1 cellular context compared by ENCODE assay signal in the genomic region with DNA sequence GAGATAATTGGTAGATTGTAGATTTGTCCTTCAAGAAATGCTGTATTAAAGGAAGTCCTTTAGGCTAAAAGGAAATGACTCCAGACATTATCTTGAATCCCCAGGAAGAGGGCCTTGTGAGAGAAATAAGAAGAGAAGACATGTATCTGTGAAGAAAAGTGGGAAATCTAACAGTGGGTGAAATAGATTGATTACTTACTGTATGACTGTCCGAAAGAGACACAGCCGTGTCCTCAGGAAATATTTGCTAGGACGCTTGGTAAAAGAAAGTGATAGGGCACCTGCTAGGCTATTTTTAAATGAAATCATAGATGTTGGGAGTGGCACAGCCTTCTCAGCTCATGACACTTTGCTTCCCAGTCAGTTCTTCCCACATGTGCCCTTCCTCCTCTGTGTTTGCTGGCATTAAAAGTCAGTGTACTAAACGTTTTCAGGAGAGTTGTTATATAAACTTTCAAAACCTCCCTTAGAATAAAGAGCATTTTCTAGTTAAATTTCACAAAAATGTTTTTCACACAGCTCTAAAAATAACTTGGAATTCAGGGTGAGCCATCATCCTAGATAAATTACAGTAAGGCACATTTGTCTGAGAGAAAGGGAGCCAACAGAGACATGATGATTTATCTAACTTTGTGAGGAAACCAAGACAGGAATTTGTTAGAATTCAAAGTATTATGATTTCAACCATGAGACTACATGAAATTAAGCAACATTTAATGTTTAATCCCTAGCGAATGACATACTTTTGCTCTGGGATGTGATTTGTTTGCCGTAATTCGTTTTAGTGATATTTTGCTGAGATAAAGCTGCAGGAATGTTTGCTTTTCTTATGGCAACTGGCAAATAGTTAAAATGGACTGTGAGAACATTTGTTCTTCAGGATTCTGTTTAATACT.
TF ChIP-seq lines count a peak whose summit lies in the region.

No MANE protein-coding gene starts in this region.

TF ChIP-seq in GM23338, 12 proteins besides CTCF, POLR2A, EP300 and RAD21:
- TF ChIP-seq, protein P1, sequence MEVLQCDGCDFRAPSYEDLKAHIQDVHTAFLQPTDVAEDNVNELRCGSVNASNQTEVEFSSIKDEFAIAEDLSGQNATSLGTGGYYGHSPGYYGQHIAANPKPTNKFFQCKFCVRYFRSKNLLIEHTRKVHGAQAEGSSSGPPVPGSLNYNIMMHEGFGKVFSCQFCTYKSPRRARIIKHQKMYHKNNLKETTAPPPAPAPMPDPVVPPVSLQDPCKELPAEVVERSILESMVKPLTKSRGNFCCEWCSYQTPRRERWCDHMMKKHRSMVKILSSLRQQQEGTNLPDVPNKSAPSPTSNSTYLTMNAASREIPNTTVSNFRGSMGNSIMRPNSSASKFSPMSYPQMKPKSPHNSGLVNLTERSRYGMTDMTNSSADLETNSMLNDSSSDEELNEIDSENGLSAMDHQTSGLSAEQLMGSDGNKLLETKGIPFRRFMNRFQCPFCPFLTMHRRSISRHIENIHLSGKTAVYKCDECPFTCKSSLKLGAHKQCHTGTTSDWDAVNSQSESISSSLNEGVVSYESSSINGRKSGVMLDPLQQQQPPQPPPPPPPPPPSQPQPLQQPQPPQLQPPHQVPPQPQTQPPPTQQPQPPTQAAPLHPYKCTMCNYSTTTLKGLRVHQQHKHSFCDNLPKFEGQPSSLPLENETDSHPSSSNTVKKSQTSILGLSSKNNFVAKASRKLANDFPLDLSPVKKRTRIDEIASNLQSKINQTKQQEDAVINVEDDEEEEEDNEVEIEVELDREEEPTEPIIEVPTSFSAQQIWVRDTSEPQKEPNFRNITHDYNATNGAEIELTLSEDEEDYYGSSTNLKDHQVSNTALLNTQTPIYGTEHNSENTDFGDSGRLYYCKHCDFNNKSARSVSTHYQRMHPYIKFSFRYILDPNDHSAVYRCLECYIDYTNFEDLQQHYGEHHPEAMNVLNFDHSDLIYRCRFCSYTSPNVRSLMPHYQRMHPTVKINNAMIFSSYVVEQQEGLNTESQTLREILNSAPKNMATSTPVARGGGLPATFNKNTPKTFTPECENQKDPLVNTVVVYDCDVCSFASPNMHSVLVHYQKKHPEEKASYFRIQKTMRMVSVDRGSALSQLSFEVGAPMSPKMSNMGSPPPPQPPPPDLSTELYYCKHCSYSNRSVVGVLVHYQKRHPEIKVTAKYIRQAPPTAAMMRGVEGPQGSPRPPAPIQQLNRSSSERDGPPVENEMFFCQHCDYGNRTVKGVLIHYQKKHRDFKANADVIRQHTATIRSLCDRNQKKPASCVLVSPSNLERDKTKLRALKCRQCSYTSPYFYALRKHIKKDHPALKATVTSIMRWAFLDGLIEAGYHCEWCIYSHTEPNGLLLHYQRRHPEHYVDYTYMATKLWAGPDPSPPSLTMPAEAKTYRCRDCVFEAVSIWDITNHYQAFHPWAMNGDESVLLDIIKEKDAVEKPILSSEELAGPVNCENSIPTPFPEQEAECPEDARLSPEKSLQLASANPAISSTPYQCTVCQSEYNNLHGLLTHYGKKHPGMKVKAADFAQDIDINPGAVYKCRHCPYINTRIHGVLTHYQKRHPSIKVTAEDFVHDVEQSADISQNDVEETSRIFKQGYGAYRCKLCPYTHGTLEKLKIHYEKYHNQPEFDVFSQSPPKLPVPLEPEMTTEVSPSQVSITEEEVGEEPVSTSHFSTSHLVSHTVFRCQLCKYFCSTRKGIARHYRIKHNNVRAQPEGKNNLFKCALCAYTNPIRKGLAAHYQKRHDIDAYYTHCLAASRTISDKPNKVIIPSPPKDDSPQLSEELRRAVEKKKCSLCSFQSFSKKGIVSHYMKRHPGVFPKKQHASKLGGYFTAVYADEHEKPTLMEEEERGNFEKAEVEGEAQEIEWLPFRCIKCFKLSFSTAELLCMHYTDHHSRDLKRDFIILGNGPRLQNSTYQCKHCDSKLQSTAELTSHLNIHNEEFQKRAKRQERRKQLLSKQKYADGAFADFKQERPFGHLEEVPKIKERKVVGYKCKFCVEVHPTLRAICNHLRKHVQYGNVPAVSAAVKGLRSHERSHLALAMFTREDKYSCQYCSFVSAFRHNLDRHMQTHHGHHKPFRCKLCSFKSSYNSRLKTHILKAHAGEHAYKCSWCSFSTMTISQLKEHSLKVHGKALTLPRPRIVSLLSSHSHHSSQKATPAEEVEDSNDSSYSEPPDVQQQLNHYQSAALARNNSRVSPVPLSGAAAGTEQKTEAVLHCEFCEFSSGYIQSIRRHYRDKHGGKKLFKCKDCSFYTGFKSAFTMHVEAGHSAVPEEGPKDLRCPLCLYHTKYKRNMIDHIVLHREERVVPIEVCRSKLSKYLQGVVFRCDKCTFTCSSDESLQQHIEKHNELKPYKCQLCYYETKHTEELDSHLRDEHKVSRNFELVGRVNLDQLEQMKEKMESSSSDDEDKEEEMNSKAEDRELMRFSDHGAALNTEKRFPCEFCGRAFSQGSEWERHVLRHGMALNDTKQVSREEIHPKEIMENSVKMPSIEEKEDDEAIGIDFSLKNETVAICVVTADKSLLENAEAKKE (CRISPR knock-in tag; IDR thresholded peaks at IDR 0.05) = no peak
- TF ChIP-seq EZH2 (IDR thresholded peaks at IDR 0.05; ENCODE audit: low read depth, unreplicated experiment) (no peak), CREB1 (CRISPR knock-in tag; IDR thresholded peaks at IDR 0.05; ENCODE audit: low read depth) (no peak), ZNF331 (CRISPR knock-in tag; IDR thresholded peaks at IDR 0.05; ENCODE audit: low read depth) (no peak)
